ENCODE assay signal across 23 cellular contexts in genomic region chr6:88120635-88121034, GRCh38. TPM values are rescaled to one million over a fixed set of nuclear protein-coding genes. Genes with fewer than 3 reads are reported as not detected.
"Had no signal": no experiment of that assay in that cellular context is flagged by ENCODE, and none has a peak within 500 bp of the region (broad histone marks: within the 10 kb centered on the region; RNA-seq: fewer than 3 reads in every experiment).

No MANE protein-coding gene starts in this region.

- H3K36me3 Mint-ChIP-seq: IgD-negative memory B cell had no signal

- H3K36me3 ChIP-seq: Peyer's patch, SJSA1 had no signal

- H3K27me3 ChIP-seq: Peyer's patch, SJSA1 had no signal

- DNase-seq: Kasumi-1, MM.1S, NCI-H1092 treated with DMSO at 0.1 percent for 48 hours, NCI-H1436, NCI-H187, NCI-H2081, NCI-H2171, NCI-H226, NCI-H446, NCI-H510A, NCI-H524 treated with DMSO at 0.1 percent for 48 hours, OCI-M1, PC-9, Peyer's patch, SIG-M5 had no signal

- H3K9ac ChIP-seq: KMS-11 had no signal

- H3K4me2 ChIP-seq: KMS-11, PC-9 had no signal

- H3K9me3 ChIP-seq: Peyer's patch, SJSA1 had no signal

- H3K4me1 ChIP-seq: Peyer's patch, SJSA1 had no signal

- H2AFZ ChIP-seq: PC-9 had no signal

- ATAC-seq: K562, Right ventricle myocardium inferior had no signal

- H3K27ac Mint-ChIP-seq: IgD-negative memory B cell had no signal

- H3K4me3 Mint-ChIP-seq: IgD-negative memory B cell had no signal

- H3K27ac ChIP-seq: HL-60, KMS-11, PC-9, Peyer's patch, SJSA1, SK-N-MC had no signal

- H3K4me3 ChIP-seq: K562, PC-9, Peyer's patch, SJSA1, SK-N-MC had no signal

- H3K27me3 Mint-ChIP-seq: IgD-negative memory B cell had no signal

RNA-seq across cellular contexts. Expression of gene CNR1, which starts 45.5 kb away (rescaled TPM):
- total RNA-seq: PC-9; T-helper 1 cell treated with Interleukin-12 subunit alpha and Interleukin-12 subunit beta and Interleukin-4 antibody, amounts not matched to agents 30 ng/mL and 1 ng/mL, for 36 hours had no signal
